ENCODE assay signal across 21 cellular contexts in the genomic region with DNA sequence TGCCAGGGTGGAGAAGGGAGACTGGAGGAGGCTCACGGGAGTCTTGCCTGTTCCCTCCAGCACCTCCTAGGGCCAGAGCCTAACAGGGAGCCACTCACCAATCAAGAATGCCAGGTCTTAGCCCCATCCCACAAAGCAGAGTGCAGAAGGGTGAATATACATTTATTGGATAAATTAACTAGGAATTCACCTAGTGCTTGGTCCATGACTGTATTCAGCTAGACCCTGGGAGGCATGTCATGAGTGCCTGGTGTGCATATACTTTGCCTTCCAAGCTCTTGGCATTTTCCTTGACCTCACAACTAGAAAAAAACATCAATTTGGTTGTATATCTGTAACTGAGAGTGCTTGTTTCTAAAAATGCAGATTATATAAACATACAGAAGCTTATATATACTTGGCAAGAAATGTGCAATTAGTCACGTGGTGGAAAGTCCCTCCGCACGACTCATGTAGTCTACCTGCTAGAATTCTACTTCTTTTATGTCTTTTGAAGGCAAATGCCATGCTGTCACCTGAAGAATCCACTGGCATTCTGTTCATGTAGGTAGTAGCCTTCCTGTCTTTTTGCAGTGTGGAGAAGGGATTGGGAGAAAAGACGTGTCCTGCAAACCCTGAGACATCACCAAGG.
"Had no signal": no experiment of that assay in that cellular context is flagged by ENCODE, and none has a peak within 500 bp of the region (broad histone marks: within the 10 kb centered on the region; RNA-seq: fewer than 3 reads in every experiment).

No MANE protein-coding gene starts in this region.

- H3K9me3 Mint-ChIP-seq: type B pancreatic cell had no signal

- H3K4me1 Mint-ChIP-seq: activated CD4-positive, alpha-beta memory T cell treated with anti-CD3 and anti-CD28 coated beads, Interleukin-2, amount 10 ng/mL, durations not matched to agents 7 days and 5 days; activated CD8-positive, alpha-beta memory T cell treated with anti-CD3 and anti-CD28 coated beads, Interleukin-2, amount 10 ng/mL, durations not matched to agents 7 days and 5 days; activated naive CD8-positive, alpha-beta T cell treated with anti-CD3 and anti-CD28 coated beads for 36 hours; naive thymus-derived CD4-positive, alpha-beta T cell; stimulated activated effector memory CD8-positive, alpha-beta T cell treated with anti-CD3 and anti-CD28 coated beads, Interleukin-12 subunit alpha, Interleukin-12 subunit beta, amount 100 ng/mL, for 72 hours; T-helper 17 cell had no signal

- H3K27ac ChIP-seq: colonic mucosa, gastrocnemius medialis, stomach, testis, VCaP had no signal

- H3K4me3 Mint-ChIP-seq: activated CD4-positive, alpha-beta memory T cell treated with anti-CD3 and anti-CD28 coated beads, Interleukin-2, amount 10 ng/mL, durations not matched to agents 7 days and 5 days; activated CD8-positive, alpha-beta memory T cell treated with anti-CD3 and anti-CD28 coated beads, Interleukin-2, amount 10 ng/mL, durations not matched to agents 7 days and 5 days; activated naive CD8-positive, alpha-beta T cell treated with anti-CD3 and anti-CD28 coated beads for 36 hours; brain; endodermal cell; naive thymus-derived CD4-positive, alpha-beta T cell; stimulated activated effector memory CD8-positive, alpha-beta T cell treated with anti-CD3 and anti-CD28 coated beads, Interleukin-12 subunit alpha, Interleukin-12 subunit beta, amount 100 ng/mL, for 72 hours; T-helper 17 cell; type B pancreatic cell had no signal

- H3K4me3 ChIP-seq: colonic mucosa, gastrocnemius medialis, stomach, testis had no signal

- H3K4me1 ChIP-seq: colonic mucosa, gastrocnemius medialis, testis had no signal

- H3K27ac Mint-ChIP-seq: activated CD4-positive, alpha-beta memory T cell treated with anti-CD3 and anti-CD28 coated beads, Interleukin-2, amount 10 ng/mL, durations not matched to agents 7 days and 5 days; activated CD8-positive, alpha-beta memory T cell treated with anti-CD3 and anti-CD28 coated beads, Interleukin-2, amount 10 ng/mL, durations not matched to agents 7 days and 5 days; activated naive CD8-positive, alpha-beta T cell treated with anti-CD3 and anti-CD28 coated beads for 36 hours; brain; endodermal cell; naive thymus-derived CD4-positive, alpha-beta T cell; stimulated activated effector memory CD8-positive, alpha-beta T cell treated with anti-CD3 and anti-CD28 coated beads, Interleukin-12 subunit alpha, Interleukin-12 subunit beta, amount 100 ng/mL, for 72 hours; T-helper 17 cell; type B pancreatic cell had no signal

- H3K9me3 ChIP-seq: colonic mucosa, gastrocnemius medialis, stomach, testis had no signal

- DNase-seq: activated CD4-positive, alpha-beta memory T cell treated with anti-CD3 and anti-CD28 coated beads, Interleukin-2, amount 10 ng/mL, durations not matched to agents 7 days and 5 days; activated CD8-positive, alpha-beta memory T cell treated with anti-CD3 and anti-CD28 coated beads, Interleukin-2, amount 10 ng/mL, durations not matched to agents 7 days and 5 days; activated naive CD4-positive, alpha-beta T cell; activated naive CD8-positive, alpha-beta T cell treated with anti-CD3 and anti-CD28 coated beads for 36 hours; amygdala; central memory CD4-positive, alpha-beta T cell; colonic mucosa; endodermal cell; gastrocnemius medialis; head of caudate nucleus; left ventricle myocardium superior; naive thymus-derived CD4-positive, alpha-beta T cell; stimulated activated CD4-positive, alpha-beta T cell treated with anti-CD3 and anti-CD28 coated beads, Interleukin-4, amount 100 ng/mL, for 24 hours; stomach; T-helper 17 cell; testis had no signal

- H3K36me3 ChIP-seq: colonic mucosa, gastrocnemius medialis, stomach had no signal

- H3K27me3 Mint-ChIP-seq: activated CD4-positive, alpha-beta memory T cell treated with anti-CD3 and anti-CD28 coated beads, Interleukin-2, amount 10 ng/mL, durations not matched to agents 7 days and 5 days; activated CD8-positive, alpha-beta memory T cell treated with anti-CD3 and anti-CD28 coated beads, Interleukin-2, amount 10 ng/mL, durations not matched to agents 7 days and 5 days; activated naive CD8-positive, alpha-beta T cell treated with anti-CD3 and anti-CD28 coated beads for 36 hours; naive thymus-derived CD4-positive, alpha-beta T cell; T-helper 17 cell had no signal

- H3K36me3 Mint-ChIP-seq: activated CD8-positive, alpha-beta memory T cell treated with anti-CD3 and anti-CD28 coated beads, Interleukin-2, amount 10 ng/mL, durations not matched to agents 7 days and 5 days; activated naive CD8-positive, alpha-beta T cell treated with anti-CD3 and anti-CD28 coated beads for 36 hours; brain; naive thymus-derived CD4-positive, alpha-beta T cell; stimulated activated effector memory CD8-positive, alpha-beta T cell treated with anti-CD3 and anti-CD28 coated beads, Interleukin-12 subunit alpha, Interleukin-12 subunit beta, amount 100 ng/mL, for 72 hours had no signal

- H3K27me3 ChIP-seq: colonic mucosa, gastrocnemius medialis, stomach, testis had no signal

- ATAC-seq: activated CD8-positive, alpha-beta memory T cell treated with anti-CD3 and anti-CD28 coated beads, Interleukin-2, amount 10 ng/mL, durations not matched to agents 7 days and 5 days; gastrocnemius medialis; left ventricle myocardium superior; naive thymus-derived CD4-positive, alpha-beta T cell; sciatic nerve; stimulated activated effector memory CD8-positive, alpha-beta T cell treated with anti-CD3 and anti-CD28 coated beads, Interleukin-12 subunit alpha, Interleukin-12 subunit beta, amount 100 ng/mL, for 72 hours; T-helper 17 cell had no signal
